Comparison of ENCODE assay signal across 8 cellular contexts in the genomic region with DNA sequence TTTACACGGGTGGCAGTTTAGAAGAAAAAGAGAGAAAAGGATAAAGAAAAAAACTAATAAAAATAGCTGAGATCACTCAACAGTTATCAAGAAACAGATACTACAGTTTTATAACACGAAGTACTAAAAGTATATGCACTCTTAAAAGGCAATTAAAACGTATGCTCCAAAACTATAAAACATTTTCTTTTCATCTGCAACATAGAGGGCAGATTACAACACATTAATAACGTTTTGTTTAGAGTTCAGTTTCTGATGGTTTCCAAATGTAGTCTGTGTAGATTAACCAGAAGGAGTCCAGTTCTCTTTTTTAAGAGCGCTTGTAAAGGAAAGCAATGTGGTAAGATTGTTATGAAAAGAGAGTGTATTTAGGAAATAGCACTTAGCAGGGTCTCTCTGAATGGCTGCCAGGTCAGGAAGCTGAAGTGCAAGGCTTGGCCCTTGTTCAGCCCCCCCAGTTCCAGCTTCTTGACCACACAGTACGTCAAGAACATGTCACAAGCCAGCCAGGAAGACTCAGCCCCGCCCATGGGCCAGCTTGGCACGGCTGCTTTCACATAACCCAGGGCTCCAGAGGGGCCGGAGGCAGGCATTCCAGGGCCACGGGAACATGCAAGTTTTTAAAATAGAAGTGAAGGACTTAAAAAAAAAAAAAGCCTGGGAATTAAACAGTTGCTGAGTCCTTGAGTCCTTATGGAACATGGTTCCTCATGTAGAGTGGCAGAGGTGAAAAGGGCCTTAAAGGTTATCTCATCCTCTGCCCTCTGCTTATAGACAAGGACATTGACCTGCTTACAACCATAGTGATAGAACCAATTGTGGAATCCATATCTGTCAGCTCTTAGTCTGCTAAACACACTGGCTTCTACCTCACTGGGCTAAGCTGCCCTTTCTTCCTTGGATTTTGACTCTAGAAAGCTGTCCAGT.
A peak's percentile ranks its signal among the peaks of the same experiment; 100 is the strongest.
DNase-seq lines count a peak whose midpoint lies in the region; ATAC-seq and TF ChIP-seq lines count a peak whose summit lies in the region.

No MANE protein-coding gene starts in this region.

- intact Hi-C loops in right lobe of liver (cut with DNase I) = no loop called here

- H3K4me1 ChIP-seq in right lobe of liver = no peaks in the 10 kb centered on the region
- H3K4me1 ChIP-seq in subcutaneous abdominal adipose tissue (ENCODE audit: control insufficient read depth in 5 of 5, insufficient read depth in 5 of 5, low read length in 5 of 5) = peaks cover 0 to 43% (median 30%) of the 10 kb centered on the region in 5 donors

- in situ Hi-C loops in brain microvascular endothelial cell (cut with HindIII; ENCODE audit: low pct_ligation_motif_present, low sequenced_read_pairs) = no loop called here

- no peaks in the 10 kb centered on the region for H3K27me3 ChIP-seq in HL-60 (ENCODE audit: insufficient read depth, poor library complexity, severe bottlenecking)
- H3K27me3 ChIP-seq in brain microvascular endothelial cell (replicated peaks) = no peaks in the 10 kb centered on the region
- no peaks in the 10 kb centered on the region for H3K27me3 ChIP-seq in right lobe of liver
- H3K27me3 ChIP-seq in subcutaneous abdominal adipose tissue (ENCODE audit: control insufficient read depth in 5 of 5, insufficient read depth in 4 of 5, low read length in 5 of 5) = no peaks in the 10 kb centered on the region

- H3K27ac ChIP-seq in HL-60 (replicated peaks) (peak overlapping the region; percentile 97), brain microvascular endothelial cell (peak overlapping the region; percentile 96), right lobe of liver (peak overlapping the region in 2 of 3 donors; percentile 31 to 36), subcutaneous abdominal adipose tissue (ENCODE audit: low read depth, low read length) (peak overlapping the region; percentile 25)

- DNase-seq in HL-60 (ENCODE audit: low read depth in 1 of 2, low spot score in 1 of 2) = peak; percentile 82 to 97
- peak; percentile 99 for DNase-seq in brain microvascular endothelial cell
- DNase-seq in right lobe of liver = peak; percentile 75 to 81 (median 81)
- no peak for DNase-seq in activated naive CD4-positive, alpha-beta T cell treated with anti-CD3 and anti-CD28 coated beads, Interleukin-2, amount 50 U/mL, for 16 hours

- no peak for TF ChIP-seq POLR2A in right lobe of liver (IDR thresholded peaks at IDR 0.05)

- H3K4me3 ChIP-seq in HL-60 (replicated peaks; ENCODE audit: insufficient read depth, low read length) (no peak overlapping the region), brain microvascular endothelial cell (ENCODE audit: low read depth, low read length) (no peak overlapping the region), right lobe of liver (no peak overlapping the region), subcutaneous abdominal adipose tissue (ENCODE audit: low read depth in 1 of 5, low read length in 5 of 5) (peak overlapping the region in 2 of 5 donors; percentile 24 to 25)

- ATAC-seq in right lobe of liver (peak; percentile 85 to 93 (median 90)), HG03565 (IDR thresholded peaks at IDR 0.05; ENCODE audit: unreplicated experiment) (no peak), HG02870 (IDR thresholded peaks at IDR 0.05; ENCODE audit: unreplicated experiment) (no peak), HG02588 (IDR thresholded peaks at IDR 0.05; ENCODE audit: unreplicated experiment) (no peak)

- peak overlapping the region in 2 of 5 donors; percentile 42 to 53 for H3K9ac ChIP-seq in subcutaneous abdominal adipose tissue (ENCODE audit: low read length in 5 of 5)

- 43% methylated on average over 10 of the region's 10 CpGs for WGBS in right lobe of liver (ENCODE audit: insufficient coverage, low coverage, low lambda C conversion rate, missing lambda C conversion rate)

- H3K36me3 ChIP-seq in brain microvascular endothelial cell (replicated peaks) = no peaks in the 10 kb centered on the region
- no peaks in the 10 kb centered on the region for H3K36me3 ChIP-seq in right lobe of liver
- no peaks in the 10 kb centered on the region for H3K36me3 ChIP-seq in subcutaneous abdominal adipose tissue (ENCODE audit: control insufficient read depth in 5 of 5, insufficient read depth in 5 of 5, low read length in 5 of 5)

- H3K9me3 ChIP-seq in right lobe of liver = no peaks in the 10 kb centered on the region
- no peaks in the 10 kb centered on the region for H3K9me3 ChIP-seq in subcutaneous abdominal adipose tissue (ENCODE audit: control insufficient read depth in 5 of 5, low read length in 5 of 5)

- TF ChIP-seq CTCF in HL-60 (IDR thresholded peaks at IDR 0.05; ENCODE audit: insufficient read depth, low read length) (no peak), brain microvascular endothelial cell (IDR thresholded peaks at IDR 0.05; ENCODE audit: low read depth, low read length, missing control alignments) (no peak), right lobe of liver (IDR thresholded peaks at IDR 0.05) (no peak)

Comparison
In these comparisons a context has a peak if more than half of its experiments do, and no peak if none do; other contexts are left out.
1. H3K27ac ChIP-seq: peak in every context shown above with its lines; median percentile 97 in HL-60; 96 in brain microvascular endothelial cell; 34 in right lobe of liver; 25 in subcutaneous abdominal adipose tissue.
2. ATAC-seq: peak in right lobe of liver (4 of 4); none in HG03565 (single experiment), HG02870 (single experiment) and HG02588 (single experiment).